ENCODE assay signal across 14 cellular contexts in the genomic region with DNA sequence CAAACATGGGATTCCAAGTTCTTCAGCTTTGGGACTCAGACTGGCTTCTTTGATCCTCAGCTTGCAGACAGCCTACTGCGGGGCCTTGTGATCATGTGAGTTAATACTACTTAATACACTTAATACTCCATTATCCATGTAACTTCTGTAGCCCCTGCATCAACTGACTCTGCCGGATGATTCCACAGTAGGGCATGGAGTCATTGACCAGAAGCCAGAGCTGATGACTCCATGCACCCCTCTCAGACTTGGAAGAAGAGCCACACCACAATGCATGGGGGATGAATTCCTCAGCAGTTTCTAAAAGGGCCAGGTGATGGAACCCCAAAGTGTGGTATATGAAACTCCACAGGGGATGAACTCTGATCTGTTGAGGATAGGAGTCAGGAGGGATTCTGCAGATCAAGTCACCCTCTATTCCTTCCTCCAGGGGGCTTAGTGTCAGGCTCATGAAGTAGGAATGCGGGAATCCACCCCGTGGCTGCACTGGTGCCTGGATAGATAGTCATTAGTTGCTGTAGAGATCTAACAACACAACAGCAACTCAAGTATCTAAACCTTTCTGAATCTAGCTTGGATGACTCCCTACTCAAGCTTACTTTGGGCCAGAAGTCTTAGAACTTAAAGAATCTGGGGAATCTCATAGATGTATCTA.
"Had no signal": no experiment of that assay in that cellular context is flagged by ENCODE, and none has a peak within 500 bp of the region (broad histone marks: within the 10 kb centered on the region; RNA-seq: fewer than 3 reads in every experiment).

No MANE protein-coding gene starts in this region.

- H3K4me3 ChIP-seq: gastroesophageal sphincter, tibial artery had no signal

- ATAC-seq: gastroesophageal sphincter; right cardiac atrium; stimulated activated memory B cell treated with anti-CD40 and anti-IgM and Interleukin-4, amounts not matched to agents 10 μg/mL and 1 μg/mL and 100 μg/mL, for 72 hours; T-cell; WTC11 had no signal

- H3K79me2 ChIP-seq: parathyroid adenoma had no signal

- H3K27ac ChIP-seq: gastroesophageal sphincter, parathyroid adenoma, tibial artery had no signal

- H3K27me3 ChIP-seq: tibial artery had no signal

- H2AFZ ChIP-seq: parathyroid adenoma had no signal

- H3K36me3 ChIP-seq: gastroesophageal sphincter, tibial artery had no signal

- H3K4me1 ChIP-seq: parathyroid adenoma had no signal

- H3K9ac ChIP-seq: parathyroid adenoma had no signal

- DNase-seq: activated CD4-positive, alpha-beta T cell treated with anti-CD3 and anti-CD28 coated beads for 48 hours; activated CD8-positive, alpha-beta memory T cell treated with anti-CD3 and anti-CD28 coated beads for 24 hours; activated naive CD4-positive, alpha-beta T cell treated with anti-CD3 and anti-CD28 coated beads, Interleukin-2, amount 10 ng/mL, durations not matched to agents 7 days and 5 days; caudate nucleus; cortex of kidney; effector CD8-positive, alpha-beta T cell; kidney; right cardiac atrium; T-cell; tibial artery had no signal
